ENCODE assay signal across 10 cellular contexts in genomic region chr15:71440479-71441071, GRCh38.
DNase-seq lines count a peak whose midpoint lies in the region; ATAC-seq, FAIRE-seq and TF ChIP-seq lines count a peak whose summit lies in the region.
"Had no signal": no experiment of that assay in that cellular context is flagged by ENCODE, and none has a peak within 500 bp of the region (broad histone marks: within the 10 kb centered on the region; RNA-seq: fewer than 3 reads in every experiment).

No MANE protein-coding gene starts in this region.

- H3K4me1 ChIP-seq in left lung, result peaks cover 10 to 22% of the 10 kb centered on the region in 2 donors

- peak; percentile 60 for DNase-seq in ACHN
- DNase-seq in GM20000 (ENCODE audit: low spot score), result peak; percentile 20
- peak; percentile 58 for DNase-seq in NCI-H460 (ENCODE audit: extremely low read depth, low read depth)
- peak; percentile 9 to 66 for DNase-seq in T47D (ENCODE audit: low read depth in 1 of 2, low spot score in 1 of 2)
- no peak for DNase-seq in left lung
- no peak for DNase-seq in H54 (ENCODE audit: insufficient read length, low spot score)
- DNase-seq: activated naive CD8-positive, alpha-beta T cell treated with anti-CD3 and anti-CD28 coated beads, Interleukin-2, amount 10 ng/mL, durations not matched to agents 7 days and 5 days had no signal

- TF ChIP-seq CTCF in GM20000 (IDR thresholded peaks at IDR 0.05; ENCODE audit: extremely low read depth, missing control alignments) (peak; percentile 9), left lung (IDR thresholded peaks at IDR 0.05) (peak; percentile 43 to 49)

- intact Hi-C loops in left lung (cut with DNase I), result no loop called here

- no peak for FAIRE-seq in H54 (lab: Jason Lieb, UNC)
- FAIRE-seq: GM18507 had no signal

- H3K9me3 ChIP-seq in left lung, result peaks cover 0 to 2% of the 10 kb centered on the region in 2 donors

- TF ChIP-seq POLR2A in H54 (IDR thresholded peaks at IDR 0.05; ENCODE audit: low read depth, low read length), result no peak

- H3K4me3 ChIP-seq in left lung, result no peak overlapping the region

- H3K27me3 ChIP-seq in left lung, result no peaks in the 10 kb centered on the region

- H3K27ac ChIP-seq in left lung, result no peak overlapping the region

- peak; percentile 46 for ATAC-seq in left lung
- no peak for ATAC-seq in HG03097 (IDR thresholded peaks at IDR 0.05; ENCODE audit: low FRiP score, unreplicated experiment)
- no peak for ATAC-seq in HG02759 (IDR thresholded peaks at IDR 0.05; ENCODE audit: unreplicated experiment)

- in situ Hi-C loops in ACHN (cut with HindIII; ENCODE audit: low pct_ligation_motif_present, low pct_unique_long_range_greater_than_20kb, low sequenced_read_pairs) (loop anchor here (25.0 kb wide), 1 partner anchor 428 kb away; no protein-coding TSS in a partner anchor), T47D (cut with HindIII; ENCODE audit: low pct_unique_long_range_greater_than_20kb, low sequenced_read_pairs) (no loop called here)

- no peaks in the 10 kb centered on the region for H3K36me3 ChIP-seq in left lung

Comparison
In these comparisons a context has a peak if more than half of its experiments do, and no peak if none do; other contexts are left out.
1. DNase-seq: peak in ACHN (single experiment), GM20000 (single experiment), NCI-H460 (single experiment) and T47D (2 of 2); none in left lung (0 of 2) and H54 (single experiment).